Comparison of ENCODE assay signal across 19 cellular contexts in genomic region chr13:49395416-49396277, GRCh38. TPM values are rescaled to one million over a fixed set of nuclear protein-coding genes. Genes with fewer than 3 reads are reported as not detected.
DNase-seq lines count a peak whose midpoint lies in the region; ATAC-seq and TF ChIP-seq lines count a peak whose summit lies in the region.
"Had no signal": no experiment of that assay in that cellular context is flagged by ENCODE, and none has a peak within 500 bp of the region (broad histone marks: within the 10 kb centered on the region; RNA-seq: fewer than 3 reads in every experiment).

No MANE protein-coding gene starts in this region.

- no peak for TF ChIP-seq EP300 in esophagus muscularis mucosa (IDR thresholded peaks at IDR 0.05)
- TF ChIP-seq EP300 in suprapubic skin (IDR thresholded peaks at IDR 0.05) = no peak

- H3K27ac ChIP-seq in esophagus muscularis mucosa (replicated peaks in 1 of 4) (peak overlapping the region; percentile 81 to 89 (median 82)), lung (ENCODE audit: low read depth in 1 of 2, low read length in 1 of 2) (peak overlapping the region in 1 of 2 donors; percentile 9), suprapubic skin (peak overlapping the region; percentile 62)

- H3K36me3 ChIP-seq in esophagus muscularis mucosa (no peaks in the 10 kb centered on the region), lung (ENCODE audit: control insufficient read depth in 2 of 2, insufficient read depth in 2 of 2, low read length in 2 of 2) (no peaks in the 10 kb centered on the region), suprapubic skin (no peaks in the 10 kb centered on the region)

- no peak for TF ChIP-seq CTCF in esophagus muscularis mucosa (IDR thresholded peaks at IDR 0.05)
- TF ChIP-seq CTCF in lung (IDR thresholded peaks at IDR 0.05; ENCODE audit: control extremely low read depth, extremely low read depth) = no peak
- TF ChIP-seq CTCF in suprapubic skin (IDR thresholded peaks at IDR 0.05) = no peak

- H3K4me3 ChIP-seq in esophagus muscularis mucosa (peak overlapping the region in 2 of 4 donors; percentile 4 to 25), lung (no peak overlapping the region), suprapubic skin (no peak overlapping the region)
- H3K4me3 ChIP-seq: GM12878 had no signal

- H3K9me3 ChIP-seq in esophagus muscularis mucosa (no peaks in the 10 kb centered on the region), lung (ENCODE audit: control insufficient read depth in 2 of 2, insufficient read depth in 1 of 2, low read length in 1 of 2) (no peaks in the 10 kb centered on the region), suprapubic skin (no peaks in the 10 kb centered on the region)

- no peaks in the 10 kb centered on the region for H3K27me3 ChIP-seq in esophagus muscularis mucosa
- H3K27me3 ChIP-seq in lung (ENCODE audit: control insufficient read depth, insufficient read depth) = no peaks in the 10 kb centered on the region
- H3K27me3 ChIP-seq in suprapubic skin = no peaks in the 10 kb centered on the region

- ATAC-seq in lung (ENCODE audit: insufficient read depth, low FRiP score) (peak; percentile 19), esophagus mucosa (no peak)
- ATAC-seq: activated T-cell treated with anti-CD3 and anti-CD28 coated beads, Interleukin-2, amount 50 U/mL, for 4 hours; GM12878; natural killer cell had no signal

- intact Hi-C loops in esophagus muscularis mucosa (cut with DNase I) = loop anchor here (5.0 kb wide), 2 partner anchors 38 to 42 kb away; no protein-coding TSS in a partner anchor

- H3K4me1 ChIP-seq in esophagus muscularis mucosa = peaks cover 0 to 38% (median 22%) of the 10 kb centered on the region in 4 donors
- H3K4me1 ChIP-seq in lung (ENCODE audit: control insufficient read depth in 2 of 2, insufficient read depth in 2 of 2, low read length in 2 of 2) = no peaks in the 10 kb centered on the region
- peaks cover 14% of the 10 kb centered on the region for H3K4me1 ChIP-seq in suprapubic skin

- DNase-seq in GM04504 (ENCODE audit: low read depth) (peak; percentile 19), esophagus muscularis mucosa (ENCODE audit: extremely low spot score) (no peak), lung (ENCODE audit: low spot score) (no peak), suprapubic skin (ENCODE audit: low spot score in 2 of 2) (no peak), RPMI8226 (no peak), SK-N-DZ (ENCODE audit: low spot score) (no peak), COR-L47 (lab: John Stamatoyannopoulos, UW) (no peak)
- DNase-seq: activated CD4-positive, alpha-beta memory T cell treated with anti-CD3 and anti-CD28 coated beads, Interleukin-2, amount 10 ng/mL, durations not matched to agents 7 days and 5 days; activated T-cell treated with anti-CD3 and anti-CD28 coated beads, Interleukin-2, amount 50 U/mL, for 4 hours; central memory CD4-positive, alpha-beta T cell; endodermal cell; HFFc6; natural killer cell; NCI-H1436 treated with DMSO at 0.1 percent for 48 hours; stimulated activated CD4-positive, alpha-beta T cell treated with anti-CD3 and anti-CD28 coated beads, Interleukin-15, amount 100 ng/mL, for 24 hours; stimulated activated naive CD4-positive, alpha-beta T cell; T-helper 1 cell had no signal

- 62% methylated on average over 2 of the region's 2 CpGs for WGBS in esophagus muscularis mucosa
- 87 to 90% methylated on average over 2 of the region's 2 CpGs for WGBS in lung, 2 donors
- 39% methylated on average over 2 of the region's 2 CpGs for WGBS in suprapubic skin

- no peak for TF ChIP-seq POLR2A in esophagus muscularis mucosa (IDR thresholded peaks at IDR 0.05; ENCODE audit: low read depth)
- no peak for TF ChIP-seq POLR2A in suprapubic skin (IDR thresholded peaks at IDR 0.05)

RNA-seq across cellular contexts. Expression of gene CAB39L, which starts 48.2 kb away (rescaled TPM):
- total RNA-seq in esophagus muscularis mucosa (100 to 1,000 TPM in 1 of 4 donors, 10 to 100 TPM in 3; 75.4 to 119 (median 81.8) TPM), lung (10 to 100 TPM; 13.5 to 13.9 TPM), suprapubic skin (10 to 100 TPM; 17.8 to 45.1 (median 28.6) TPM), esophagus mucosa (11.8 TPM)
- polyA plus RNA-seq in lung = 1 to 10 TPM; 5.6 to 6.6 TPM
- polyA plus RNA-seq in SK-N-DZ (2014; cell fraction: cytosol; rRNA removed) = 5.3 and 6.4 TPM in 2 replicates
- polyA plus RNA-seq in SK-N-DZ (2014; cell fraction: nucleus; rRNA removed) = 2.5 and 7.1 TPM in 2 replicates

RNA-seq across cellular contexts. Expression of gene SETDB2, which starts 48.4 kb away (rescaled TPM):
- total RNA-seq in esophagus muscularis mucosa (10 to 100 TPM in 1 of 4 donors, 1 to 10 TPM in 3; 8.4 to 13.3 (median 9.3) TPM), lung (10 to 100 TPM; 11.6 to 22.9 TPM), suprapubic skin (10 to 100 TPM in 2 of 4 donors, 1 to 10 TPM in 2; 5.3 to 19.8 (median 11.0) TPM), esophagus mucosa (5.1 TPM)
- 1 to 10 TPM; 5.0 to 5.7 TPM for polyA plus RNA-seq in lung
- polyA plus RNA-seq in SK-N-DZ (2014; cell fraction: cytosol; rRNA removed) = 3.7 and 4.2 TPM in 2 replicates
- 7.4 and 7.6 TPM in 2 replicates for polyA plus RNA-seq in SK-N-DZ (2014; cell fraction: nucleus; rRNA removed)
